1 cellular context compared by ENCODE assay signal in genomic region chr20:36836591-36837329, GRCh38.
TF ChIP-seq lines count a peak whose summit lies in the region.

No MANE protein-coding gene starts in this region.

TF ChIP-seq in HepG2, 621 proteins besides CTCF, POLR2A, EP300 and RAD21 (continued from another document and continues in another):
- TF ChIP-seq, protein P1, sequence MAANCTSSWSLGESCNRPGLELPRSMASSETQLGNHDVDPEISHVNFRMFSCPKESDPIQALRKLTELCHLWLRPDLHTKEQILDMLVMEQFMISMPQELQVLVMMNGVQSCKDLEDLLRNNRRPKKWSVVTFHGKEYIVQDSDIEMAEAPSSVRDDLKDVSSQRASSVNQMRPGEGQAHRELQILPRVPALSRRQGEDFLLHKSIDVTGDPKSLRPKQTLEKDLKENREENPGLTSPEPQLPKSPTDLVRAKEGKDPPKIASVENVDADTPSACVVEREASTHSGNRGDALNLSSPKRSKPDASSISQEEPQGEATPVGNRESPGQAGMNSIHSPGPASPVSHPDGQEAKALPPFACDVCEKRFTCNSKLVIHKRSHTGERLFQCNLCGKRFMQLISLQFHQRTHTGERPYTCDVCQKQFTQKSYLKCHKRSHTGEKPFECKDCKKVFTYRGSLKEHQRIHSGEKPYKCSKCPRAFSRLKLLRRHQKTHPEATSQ (CRISPR knock-in tag; IDR thresholded peaks at IDR 0.05; ENCODE audit: borderline replicate concordance), result no peak; the same call in 1 of the 2 replicates
- no peak for TF ChIP-seq XBP1 (CRISPR knock-in tag; IDR thresholded peaks at IDR 0.05)
- no peak for TF ChIP-seq TOPORS (CRISPR knock-in tag; IDR thresholded peaks at IDR 0.05)
- TF ChIP-seq ZBTB39 (CRISPR knock-in tag; IDR thresholded peaks at IDR 0.05), result no peak
- no peak for TF ChIP-seq TOE1 (CRISPR knock-in tag; IDR thresholded peaks at IDR 0.05)
- peak; percentile 72 for TF ChIP-seq ZNF883 (CRISPR knock-in tag; IDR thresholded peaks at IDR 0.05; ENCODE audit: not compliant biosample characterization)
- no peak for TF ChIP-seq POLR2AphosphoS2 (IDR thresholded peaks at IDR 0.05; ENCODE audit: low read depth, low read length)
- no peak for TF ChIP-seq RBFOX2 (IDR thresholded peaks at IDR 0.05; ENCODE audit: low read depth, low read length)
- 0 out of 2 replicates have a peak, but pooled peaks have one; percentile 24 for TF ChIP-seq PAXIP1 (CRISPR knock-in tag; conservative IDR thresholded peaks at IDR 0.05)
- TF ChIP-seq PATZ1 (CRISPR knock-in tag; IDR thresholded peaks at IDR 0.05), result 0 out of 2 replicates have a peak, but pooled peaks have one; percentile 50
- TF ChIP-seq, protein P2, sequence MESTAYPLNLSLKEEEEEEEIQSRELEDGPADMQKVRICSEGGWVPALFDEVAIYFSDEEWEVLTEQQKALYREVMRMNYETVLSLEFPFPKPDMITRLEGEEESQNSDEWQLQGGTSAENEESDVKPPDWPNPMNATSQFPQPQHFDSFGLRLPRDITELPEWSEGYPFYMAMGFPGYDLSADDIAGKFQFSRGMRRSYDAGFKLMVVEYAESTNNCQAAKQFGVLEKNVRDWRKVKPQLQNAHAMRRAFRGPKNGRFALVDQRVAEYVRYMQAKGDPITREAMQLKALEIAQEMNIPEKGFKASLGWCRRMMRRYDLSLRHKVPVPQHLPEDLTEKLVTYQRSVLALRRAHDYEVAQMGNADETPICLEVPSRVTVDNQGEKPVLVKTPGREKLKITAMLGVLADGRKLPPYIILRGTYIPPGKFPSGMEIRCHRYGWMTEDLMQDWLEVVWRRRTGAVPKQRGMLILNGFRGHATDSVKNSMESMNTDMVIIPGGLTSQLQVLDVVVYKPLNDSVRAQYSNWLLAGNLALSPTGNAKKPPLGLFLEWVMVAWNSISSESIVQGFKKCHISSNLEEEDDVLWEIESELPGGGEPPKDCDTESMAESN (CRISPR knock-in tag; conservative IDR thresholded peaks at IDR 0.05), result no peak
- no peak for TF ChIP-seq ZKSCAN1 (IDR thresholded peaks at IDR 0.05; ENCODE audit: low read length)
- peak; percentile 28; the same call in 1 of the 2 replicates for TF ChIP-seq MED1 (CRISPR knock-in tag; IDR thresholded peaks at IDR 0.05)
- no peak for TF ChIP-seq ZNF816 (CRISPR knock-in tag; IDR thresholded peaks at IDR 0.05; ENCODE audit: borderline replicate concordance)
- TF ChIP-seq NFKBIZ (CRISPR knock-in tag; IDR thresholded peaks at IDR 0.05), result no peak
- no peak for TF ChIP-seq ZFP37 (CRISPR knock-in tag; IDR thresholded peaks at IDR 0.05; ENCODE audit: borderline replicate concordance)
- TF ChIP-seq ZNF432 (CRISPR knock-in tag; IDR thresholded peaks at IDR 0.05; ENCODE audit: borderline replicate concordance), result no peak
- TF ChIP-seq MTA1 (CRISPR knock-in tag; IDR thresholded peaks at IDR 0.05; ENCODE audit: borderline replicate concordance), result no peak
- TF ChIP-seq JUN (CRISPR knock-in tag; IDR thresholded peaks at IDR 0.05), result no peak
- no peak for TF ChIP-seq CREB3 (CRISPR knock-in tag; IDR thresholded peaks at IDR 0.05)
- TF ChIP-seq ARNTL (CRISPR knock-in tag; IDR thresholded peaks at IDR 0.05), result no peak
- TF ChIP-seq ZNF263 (CRISPR knock-in tag; IDR thresholded peaks at IDR 0.05), result no peak
- TF ChIP-seq ZNF224 (CRISPR knock-in tag; IDR thresholded peaks at IDR 0.05), result peak; percentile 36; the same call in 1 of the 2 replicates
- no peak for TF ChIP-seq MAF1 (CRISPR knock-in tag; IDR thresholded peaks at IDR 0.05; ENCODE audit: borderline replicate concordance)
- no peak for TF ChIP-seq ZIK1 (CRISPR knock-in tag; IDR thresholded peaks at IDR 0.05; ENCODE audit: borderline replicate concordance, low read depth)
- TF ChIP-seq SMC3 (IDR thresholded peaks at IDR 0.05; ENCODE audit: low read length), result peak; percentile 96
- TF ChIP-seq, protein P3, sequence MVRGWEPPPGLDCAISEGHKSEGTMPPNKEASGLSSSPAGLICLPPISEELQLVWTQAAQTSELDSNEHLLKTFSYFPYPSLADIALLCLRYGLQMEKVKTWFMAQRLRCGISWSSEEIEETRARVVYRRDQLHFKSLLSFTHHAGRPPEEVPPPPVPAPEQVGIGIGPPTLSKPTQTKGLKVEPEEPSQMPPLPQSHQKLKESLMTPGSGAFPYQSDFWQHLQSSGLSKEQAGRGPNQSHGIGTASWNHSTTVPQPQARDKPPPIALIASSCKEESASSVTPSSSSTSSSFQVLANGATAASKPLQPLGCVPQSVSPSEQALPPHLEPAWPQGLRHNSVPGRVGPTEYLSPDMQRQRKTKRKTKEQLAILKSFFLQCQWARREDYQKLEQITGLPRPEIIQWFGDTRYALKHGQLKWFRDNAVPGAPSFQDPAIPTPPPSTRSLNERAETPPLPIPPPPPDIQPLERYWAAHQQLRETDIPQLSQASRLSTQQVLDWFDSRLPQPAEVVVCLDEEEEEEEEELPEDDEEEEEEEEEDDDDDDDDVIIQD (CRISPR knock-in tag; IDR thresholded peaks at IDR 0.05; ENCODE audit: low read depth), result peak; percentile 30; the same call in 1 of the 2 replicates
- TF ChIP-seq RFXAP (CRISPR knock-in tag; IDR thresholded peaks at IDR 0.05; ENCODE audit: borderline replicate concordance), result no peak
- peak; percentile 64; the same call in 1 of the 2 replicates for TF ChIP-seq TGIF2 (CRISPR knock-in tag; IDR thresholded peaks at IDR 0.05)
- TF ChIP-seq RBAK (CRISPR knock-in tag; IDR thresholded peaks at IDR 0.05), result no peak
- no peak for TF ChIP-seq ZNF773 (CRISPR knock-in tag; IDR thresholded peaks at IDR 0.05; ENCODE audit: borderline replicate concordance)
- no peak; the same call in 1 of the 2 replicates for TF ChIP-seq ZNF24 (IDR thresholded peaks at IDR 0.05)
- TF ChIP-seq HOXA7 (CRISPR knock-in tag; IDR thresholded peaks at IDR 0.05), result no peak
- TF ChIP-seq HNRNPLL (IDR thresholded peaks at IDR 0.05; ENCODE audit: low read depth, low read length, poor library complexity, severe bottlenecking), result no peak
- TF ChIP-seq MEF2D (CRISPR knock-in tag; IDR thresholded peaks at IDR 0.05), result no peak
- no peak for TF ChIP-seq ZNF441 (CRISPR knock-in tag; IDR thresholded peaks at IDR 0.05; ENCODE audit: borderline replicate concordance)
- TF ChIP-seq ZNF160 (CRISPR knock-in tag; IDR thresholded peaks at IDR 0.05), result no peak
- 0 out of 2 replicates have a peak, but pooled peaks have one; percentile 11 for TF ChIP-seq KLF13 (CRISPR knock-in tag; IDR thresholded peaks at IDR 0.05)
- peak; percentile 58; the same call in 1 of the 2 replicates for TF ChIP-seq CEBPB (IDR thresholded peaks at IDR 0.05; ENCODE audit: borderline replicate concordance, low read depth, low read length)
- TF ChIP-seq LBX2 (CRISPR knock-in tag; IDR thresholded peaks at IDR 0.05; ENCODE audit: borderline replicate concordance), result no peak
- TF ChIP-seq, protein P4, sequence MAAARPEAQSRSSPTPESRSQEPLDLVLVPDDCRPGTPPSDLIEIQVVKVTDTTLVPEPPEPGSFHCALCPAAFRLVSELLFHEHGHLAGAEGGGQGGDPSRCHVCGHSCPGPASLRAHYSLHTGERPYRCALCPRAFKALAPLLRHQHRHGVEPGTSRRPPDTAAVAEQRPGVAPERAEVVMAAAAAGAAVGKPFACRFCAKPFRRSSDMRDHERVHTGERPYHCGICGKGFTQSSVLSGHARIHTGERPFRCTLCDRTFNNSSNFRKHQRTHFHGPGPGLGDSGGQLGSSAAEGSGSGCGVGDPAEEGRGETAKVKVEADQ (CRISPR knock-in tag; IDR thresholded peaks at IDR 0.05; ENCODE audit: borderline replicate concordance), result peak; percentile 43; the same call in 1 of the 2 replicates
- TF ChIP-seq ZNF562 (CRISPR knock-in tag; IDR thresholded peaks at IDR 0.05; ENCODE audit: borderline replicate concordance), result no peak
- TF ChIP-seq, protein P5, sequence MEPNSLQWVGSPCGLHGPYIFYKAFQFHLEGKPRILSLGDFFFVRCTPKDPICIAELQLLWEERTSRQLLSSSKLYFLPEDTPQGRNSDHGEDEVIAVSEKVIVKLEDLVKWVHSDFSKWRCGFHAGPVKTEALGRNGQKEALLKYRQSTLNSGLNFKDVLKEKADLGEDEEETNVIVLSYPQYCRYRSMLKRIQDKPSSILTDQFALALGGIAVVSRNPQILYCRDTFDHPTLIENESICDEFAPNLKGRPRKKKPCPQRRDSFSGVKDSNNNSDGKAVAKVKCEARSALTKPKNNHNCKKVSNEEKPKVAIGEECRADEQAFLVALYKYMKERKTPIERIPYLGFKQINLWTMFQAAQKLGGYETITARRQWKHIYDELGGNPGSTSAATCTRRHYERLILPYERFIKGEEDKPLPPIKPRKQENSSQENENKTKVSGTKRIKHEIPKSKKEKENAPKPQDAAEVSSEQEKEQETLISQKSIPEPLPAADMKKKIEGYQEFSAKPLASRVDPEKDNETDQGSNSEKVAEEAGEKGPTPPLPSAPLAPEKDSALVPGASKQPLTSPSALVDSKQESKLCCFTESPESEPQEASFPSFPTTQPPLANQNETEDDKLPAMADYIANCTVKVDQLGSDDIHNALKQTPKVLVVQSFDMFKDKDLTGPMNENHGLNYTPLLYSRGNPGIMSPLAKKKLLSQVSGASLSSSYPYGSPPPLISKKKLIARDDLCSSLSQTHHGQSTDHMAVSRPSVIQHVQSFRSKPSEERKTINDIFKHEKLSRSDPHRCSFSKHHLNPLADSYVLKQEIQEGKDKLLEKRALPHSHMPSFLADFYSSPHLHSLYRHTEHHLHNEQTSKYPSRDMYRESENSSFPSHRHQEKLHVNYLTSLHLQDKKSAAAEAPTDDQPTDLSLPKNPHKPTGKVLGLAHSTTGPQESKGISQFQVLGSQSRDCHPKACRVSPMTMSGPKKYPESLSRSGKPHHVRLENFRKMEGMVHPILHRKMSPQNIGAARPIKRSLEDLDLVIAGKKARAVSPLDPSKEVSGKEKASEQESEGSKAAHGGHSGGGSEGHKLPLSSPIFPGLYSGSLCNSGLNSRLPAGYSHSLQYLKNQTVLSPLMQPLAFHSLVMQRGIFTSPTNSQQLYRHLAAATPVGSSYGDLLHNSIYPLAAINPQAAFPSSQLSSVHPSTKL (CRISPR knock-in tag; IDR thresholded peaks at IDR 0.05), result peak; percentile 51
